ENCODE assay signal across 1 cellular context in genomic region chr19:13150919-13151604, GRCh38.
TF ChIP-seq lines count a peak whose summit lies in the region.

No MANE protein-coding gene starts in this region.

TF ChIP-seq in K562, 482 proteins besides CTCF, POLR2A, EP300 and RAD21:
- TF ChIP-seq CREM (IDR thresholded peaks at IDR 0.05; ENCODE audit: low read depth) (peak; percentile 46; the same call in 1 of the 2 replicates), MTA1 (IDR thresholded peaks at IDR 0.05; ENCODE audit: borderline replicate concordance) (no peak), ZNF511 (CRISPR knock-in tag; IDR thresholded peaks at IDR 0.05) (0 out of 2 replicates have a peak, but pooled peaks have one; percentile 53), MYBL2 (IDR thresholded peaks at IDR 0.05; ENCODE audit: low read depth) (no peak), MYBL2 (CRISPR knock-in tag; IDR thresholded peaks at IDR 0.05; ENCODE audit: borderline replicate concordance) (no peak), KHSRP (IDR thresholded peaks at IDR 0.05) (no peak), RBBP5 (IDR thresholded peaks at IDR 0.05; ENCODE audit: borderline replicate concordance, insufficient read depth, low read length, poor library complexity, severe bottlenecking) (no peak), REST (CRISPR knock-in tag; IDR thresholded peaks at IDR 0.05; ENCODE audit: low read depth) (0 out of 2 replicates have a peak, but pooled peaks have one; percentile 26), BHLHE40 (IDR thresholded peaks at IDR 0.05; ENCODE audit: low read length) (peak; percentile 6; the same call in 1 of the 2 replicates), SUPT5H (IDR thresholded peaks at IDR 0.05) (peak; percentile 79; the same call in 1 of the 2 replicates), ZFP91 (CRISPR knock-in tag; IDR thresholded peaks at IDR 0.05) (no peak), RBFOX2 (IDR thresholded peaks at IDR 0.05; ENCODE audit: low read depth, low read length) (peak; percentile 76), TSC22D4 (tag; IDR thresholded peaks at IDR 0.05) (no peak), KDM5B (IDR thresholded peaks at IDR 0.05; ENCODE audit: insufficient replicate concordance, low read depth, low read length) (peak; percentile 80), ZBTB7A (IDR thresholded peaks at IDR 0.05; ENCODE audit: borderline replicate concordance, control insufficient read depth, low read depth, low read length) (peak; percentile 42), PHF8 (IDR thresholded peaks at IDR 0.05; ENCODE audit: borderline replicate concordance, low read length) (peak; percentile 29; the same call in 1 of the 2 replicates), RBM22 (IDR thresholded peaks at IDR 0.05; ENCODE audit: low read depth, low read length, poor library complexity, severe bottlenecking) (peak; percentile 46), MTA2 (IDR thresholded peaks at IDR 0.05; ENCODE audit: low read depth) (no peak), ZBTB33 (CRISPR knock-in tag; IDR thresholded peaks at IDR 0.05) (no peak), ELF4 (CRISPR knock-in tag; IDR thresholded peaks at IDR 0.05) (0 out of 2 replicates have a peak, but pooled peaks have one; percentile 10), ZNF780A (CRISPR knock-in tag; IDR thresholded peaks at IDR 0.05) (0 out of 2 replicates have a peak, but pooled peaks have one; percentile 52), SRSF3 (IDR thresholded peaks at IDR 0.05; ENCODE audit: insufficient read depth, low read length) (0 out of 2 replicates have a peak, but pooled peaks have one; percentile 5), AFF1 (IDR thresholded peaks at IDR 0.05; ENCODE audit: low read depth in 1 of 2, partially characterized antibody in 2 of 2) (peak in 1 of 2 experiments; percentile 53), ZSCAN32 (CRISPR knock-in tag; IDR thresholded peaks at IDR 0.05) (0 out of 2 replicates have a peak, but pooled peaks have one; percentile 33), TAF7 (tag; IDR thresholded peaks at IDR 0.05) (0 out of 2 replicates have a peak, but pooled peaks have one; percentile 41), PKNOX1 (IDR thresholded peaks at IDR 0.05) (peak; percentile 46; the same call in 1 of the 2 replicates), FOSL1 (tag; conservative IDR thresholded peaks at IDR 0.05) (no peak), ATF3 (IDR thresholded peaks at IDR 0.05) (no peak), ATF3 (CRISPR knock-in tag; conservative IDR thresholded peaks at IDR 0.05) (peak; percentile 28; the same call in 1 of the 2 replicates), ZC3H4 (CRISPR knock-in tag; IDR thresholded peaks at IDR 0.05; ENCODE audit: borderline replicate concordance) (peak; percentile 18; the same call in 1 of the 2 replicates), ZNF57 (CRISPR knock-in tag; IDR thresholded peaks at IDR 0.05) (no peak), EGR1 (conservative IDR thresholded peaks at IDR 0.05) (peak; percentile 17; the same call in 1 of the 2 replicates), MLLT1 (IDR thresholded peaks at IDR 0.05) (peak in 1 of 2 experiments; percentile 63; a peak in 1 of 4 replicates), POLR2G (IDR thresholded peaks at IDR 0.05; ENCODE audit: low read depth, low read length) (peak; percentile 80), POLR2AphosphoS5 (IDR thresholded peaks at IDR 0.05; ENCODE audit: control insufficient read depth, insufficient read depth, low read depth, low read length) (no peak)
